1 cellular context compared by ENCODE assay signal in genomic region chr14:56219666-56220413, GRCh38.
TF ChIP-seq lines count a peak whose summit lies in the region.

No MANE protein-coding gene starts in this region.

TF ChIP-seq in K562, 482 proteins besides CTCF, POLR2A, EP300 and RAD21 (continued from another document and continues in another):
- TF ChIP-seq ZNF778 (CRISPR knock-in tag; IDR thresholded peaks at IDR 0.05) (no peak), SMARCA4 (IDR thresholded peaks at IDR 0.05) (peak; percentile 91), ZFP36 (IDR thresholded peaks at IDR 0.05; ENCODE audit: low read depth, low read length, partially characterized antibody) (peak; percentile 16), MEIS2 (IDR thresholded peaks at IDR 0.05; ENCODE audit: partially characterized antibody) (peak; percentile 90), GATA2 (CRISPR knock-in tag; IDR thresholded peaks at IDR 0.05) (peak; percentile 53; the same call in 1 of the 2 replicates), CCNT2 (IDR thresholded peaks at IDR 0.05; ENCODE audit: borderline replicate concordance, extremely low read depth, insufficient read length, low read depth, low read length) (peak; percentile 61), THAP7 (CRISPR knock-in tag; IDR thresholded peaks at IDR 0.05) (no peak), ZNF217 (CRISPR knock-in tag; IDR thresholded peaks at IDR 0.05) (no peak), EP400 (IDR thresholded peaks at IDR 0.05) (peak; percentile 44; the same call in 1 of the 2 replicates), ARID1B (IDR thresholded peaks at IDR 0.05) (peak; percentile 95), NFIC (IDR thresholded peaks at IDR 0.05) (peak; percentile 73), FUS (optimal IDR thresholded peaks at IDR 0.05; ENCODE audit: low read depth, low read length) (no peak), CBFA2T2 (conservative IDR thresholded peaks at IDR 0.05) (peak; percentile 88), PHF21A (IDR thresholded peaks at IDR 0.05; ENCODE audit: borderline replicate concordance, low read depth) (peak; percentile 66; the same call in 1 of the 2 replicates), HNRNPH1 (optimal IDR thresholded peaks at IDR 0.05; ENCODE audit: low read depth, low read length) (no peak), MBD2 (IDR thresholded peaks at IDR 0.05; ENCODE audit: borderline replicate concordance, low read depth) (0 out of 2 replicates have a peak, but pooled peaks have one; percentile 28), NFXL1 (CRISPR knock-in tag; IDR thresholded peaks at IDR 0.05) (no peak), ZNF384 (IDR thresholded peaks at IDR 0.05; ENCODE audit: low read depth, low read length) (no peak; the same call in 1 of the 2 replicates), MIER1 (IDR thresholded peaks at IDR 0.05; ENCODE audit: low read depth) (no peak), ATF1 (CRISPR knock-in tag; IDR thresholded peaks at IDR 0.05) (no peak), ATF1 (tag; IDR thresholded peaks at IDR 0.05) (peak; percentile 77), ZNF766 (CRISPR knock-in tag; conservative IDR thresholded peaks at IDR 0.05) (peak; percentile 66; the same call in 1 of the 2 replicates), TARDBP (IDR thresholded peaks at IDR 0.05) (no peak), MTA1 (IDR thresholded peaks at IDR 0.05; ENCODE audit: borderline replicate concordance) (peak; percentile 70; the same call in 1 of the 2 replicates), SP2 (IDR thresholded peaks at IDR 0.05; ENCODE audit: extremely low read depth, low read depth, low read length, poor library complexity, severe bottlenecking) (no peak), CXXC5 (CRISPR knock-in tag; IDR thresholded peaks at IDR 0.05) (peak; percentile 78), MEF2D (tag; conservative IDR thresholded peaks at IDR 0.05; ENCODE audit: low read depth) (0 out of 2 replicates have a peak, but pooled peaks have one; percentile 38), DNMT1 (IDR thresholded peaks at IDR 0.05) (no peak)
- TF ChIP-seq, protein P1, sequence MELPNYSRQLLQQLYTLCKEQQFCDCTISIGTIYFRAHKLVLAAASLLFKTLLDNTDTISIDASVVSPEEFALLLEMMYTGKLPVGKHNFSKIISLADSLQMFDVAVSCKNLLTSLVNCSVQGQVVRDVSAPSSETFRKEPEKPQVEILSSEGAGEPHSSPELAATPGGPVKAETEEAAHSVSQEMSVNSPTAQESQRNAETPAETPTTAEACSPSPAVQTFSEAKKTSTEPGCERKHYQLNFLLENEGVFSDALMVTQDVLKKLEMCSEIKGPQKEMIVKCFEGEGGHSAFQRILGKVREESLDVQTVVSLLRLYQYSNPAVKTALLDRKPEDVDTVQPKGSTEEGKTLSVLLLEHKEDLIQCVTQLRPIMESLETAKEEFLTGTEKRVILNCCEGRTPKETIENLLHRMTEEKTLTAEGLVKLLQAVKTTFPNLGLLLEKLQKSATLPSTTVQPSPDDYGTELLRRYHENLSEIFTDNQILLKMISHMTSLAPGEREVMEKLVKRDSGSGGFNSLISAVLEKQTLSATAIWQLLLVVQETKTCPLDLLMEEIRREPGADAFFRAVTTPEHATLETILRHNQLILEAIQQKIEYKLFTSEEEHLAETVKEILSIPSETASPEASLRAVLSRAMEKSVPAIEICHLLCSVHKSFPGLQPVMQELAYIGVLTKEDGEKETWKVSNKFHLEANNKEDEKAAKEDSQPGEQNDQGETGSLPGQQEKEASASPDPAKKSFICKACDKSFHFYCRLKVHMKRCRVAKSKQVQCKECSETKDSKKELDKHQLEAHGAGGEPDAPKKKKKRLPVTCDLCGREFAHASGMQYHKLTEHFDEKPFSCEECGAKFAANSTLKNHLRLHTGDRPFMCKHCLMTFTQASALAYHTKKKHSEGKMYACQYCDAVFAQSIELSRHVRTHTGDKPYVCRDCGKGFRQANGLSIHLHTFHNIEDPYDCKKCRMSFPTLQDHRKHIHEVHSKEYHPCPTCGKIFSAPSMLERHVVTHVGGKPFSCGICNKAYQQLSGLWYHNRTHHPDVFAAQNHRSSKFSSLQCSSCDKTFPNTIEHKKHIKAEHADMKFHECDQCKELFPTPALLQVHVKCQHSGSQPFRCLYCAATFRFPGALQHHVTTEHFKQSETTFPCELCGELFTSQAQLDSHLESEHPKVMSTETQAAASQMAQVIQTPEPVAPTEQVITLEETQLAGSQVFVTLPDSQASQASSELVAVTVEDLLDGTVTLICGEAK (IDR thresholded peaks at IDR 0.05): peak; percentile 84
- TF ChIP-seq, protein P1 (CRISPR knock-in tag; IDR thresholded peaks at IDR 0.05): peak; percentile 66; the same call in 1 of the 2 replicates
- TF ChIP-seq, protein P2, sequence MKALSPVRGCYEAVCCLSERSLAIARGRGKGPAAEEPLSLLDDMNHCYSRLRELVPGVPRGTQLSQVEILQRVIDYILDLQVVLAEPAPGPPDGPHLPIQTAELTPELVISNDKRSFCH (CRISPR knock-in tag; IDR thresholded peaks at IDR 0.05): no peak
- TF ChIP-seq, protein P2 (tag; IDR thresholded peaks at IDR 0.05): peak; percentile 33; the same call in 1 of the 2 replicates
- TF ChIP-seq, protein P3, sequence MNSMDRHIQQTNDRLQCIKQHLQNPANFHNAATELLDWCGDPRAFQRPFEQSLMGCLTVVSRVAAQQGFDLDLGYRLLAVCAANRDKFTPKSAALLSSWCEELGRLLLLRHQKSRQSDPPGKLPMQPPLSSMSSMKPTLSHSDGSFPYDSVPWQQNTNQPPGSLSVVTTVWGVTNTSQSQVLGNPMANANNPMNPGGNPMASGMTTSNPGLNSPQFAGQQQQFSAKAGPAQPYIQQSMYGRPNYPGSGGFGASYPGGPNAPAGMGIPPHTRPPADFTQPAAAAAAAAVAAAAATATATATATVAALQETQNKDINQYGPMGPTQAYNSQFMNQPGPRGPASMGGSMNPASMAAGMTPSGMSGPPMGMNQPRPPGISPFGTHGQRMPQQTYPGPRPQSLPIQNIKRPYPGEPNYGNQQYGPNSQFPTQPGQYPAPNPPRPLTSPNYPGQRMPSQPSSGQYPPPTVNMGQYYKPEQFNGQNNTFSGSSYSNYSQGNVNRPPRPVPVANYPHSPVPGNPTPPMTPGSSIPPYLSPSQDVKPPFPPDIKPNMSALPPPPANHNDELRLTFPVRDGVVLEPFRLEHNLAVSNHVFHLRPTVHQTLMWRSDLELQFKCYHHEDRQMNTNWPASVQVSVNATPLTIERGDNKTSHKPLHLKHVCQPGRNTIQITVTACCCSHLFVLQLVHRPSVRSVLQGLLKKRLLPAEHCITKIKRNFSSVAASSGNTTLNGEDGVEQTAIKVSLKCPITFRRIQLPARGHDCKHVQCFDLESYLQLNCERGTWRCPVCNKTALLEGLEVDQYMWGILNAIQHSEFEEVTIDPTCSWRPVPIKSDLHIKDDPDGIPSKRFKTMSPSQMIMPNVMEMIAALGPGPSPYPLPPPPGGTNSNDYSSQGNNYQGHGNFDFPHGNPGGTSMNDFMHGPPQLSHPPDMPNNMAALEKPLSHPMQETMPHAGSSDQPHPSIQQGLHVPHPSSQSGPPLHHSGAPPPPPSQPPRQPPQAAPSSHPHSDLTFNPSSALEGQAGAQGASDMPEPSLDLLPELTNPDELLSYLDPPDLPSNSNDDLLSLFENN (IDR thresholded peaks at IDR 0.05; ENCODE audit: low read depth in 2 of 2, low read length in 2 of 2): peak in 1 of 2 experiments; percentile 60; a peak in 1 of 4 replicates
- TF ChIP-seq, protein P4, sequence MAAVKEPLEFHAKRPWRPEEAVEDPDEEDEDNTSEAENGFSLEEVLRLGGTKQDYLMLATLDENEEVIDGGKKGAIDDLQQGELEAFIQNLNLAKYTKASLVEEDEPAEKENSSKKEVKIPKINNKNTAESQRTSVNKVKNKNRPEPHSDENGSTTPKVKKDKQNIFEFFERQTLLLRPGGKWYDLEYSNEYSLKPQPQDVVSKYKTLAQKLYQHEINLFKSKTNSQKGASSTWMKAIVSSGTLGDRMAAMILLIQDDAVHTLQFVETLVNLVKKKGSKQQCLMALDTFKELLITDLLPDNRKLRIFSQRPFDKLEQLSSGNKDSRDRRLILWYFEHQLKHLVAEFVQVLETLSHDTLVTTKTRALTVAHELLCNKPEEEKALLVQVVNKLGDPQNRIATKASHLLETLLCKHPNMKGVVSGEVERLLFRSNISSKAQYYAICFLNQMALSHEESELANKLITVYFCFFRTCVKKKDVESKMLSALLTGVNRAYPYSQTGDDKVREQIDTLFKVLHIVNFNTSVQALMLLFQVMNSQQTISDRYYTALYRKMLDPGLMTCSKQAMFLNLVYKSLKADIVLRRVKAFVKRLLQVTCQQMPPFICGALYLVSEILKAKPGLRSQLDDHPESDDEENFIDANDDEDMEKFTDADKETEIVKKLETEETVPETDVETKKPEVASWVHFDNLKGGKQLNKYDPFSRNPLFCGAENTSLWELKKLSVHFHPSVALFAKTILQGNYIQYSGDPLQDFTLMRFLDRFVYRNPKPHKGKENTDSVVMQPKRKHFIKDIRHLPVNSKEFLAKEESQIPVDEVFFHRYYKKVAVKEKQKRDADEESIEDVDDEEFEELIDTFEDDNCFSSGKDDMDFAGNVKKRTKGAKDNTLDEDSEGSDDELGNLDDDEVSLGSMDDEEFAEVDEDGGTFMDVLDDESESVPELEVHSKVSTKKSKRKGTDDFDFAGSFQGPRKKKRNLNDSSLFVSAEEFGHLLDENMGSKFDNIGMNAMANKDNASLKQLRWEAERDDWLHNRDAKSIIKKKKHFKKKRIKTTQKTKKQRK (IDR thresholded peaks at IDR 0.05; ENCODE audit: borderline replicate concordance, low read depth, low read length): no peak
- TF ChIP-seq, protein P5, sequence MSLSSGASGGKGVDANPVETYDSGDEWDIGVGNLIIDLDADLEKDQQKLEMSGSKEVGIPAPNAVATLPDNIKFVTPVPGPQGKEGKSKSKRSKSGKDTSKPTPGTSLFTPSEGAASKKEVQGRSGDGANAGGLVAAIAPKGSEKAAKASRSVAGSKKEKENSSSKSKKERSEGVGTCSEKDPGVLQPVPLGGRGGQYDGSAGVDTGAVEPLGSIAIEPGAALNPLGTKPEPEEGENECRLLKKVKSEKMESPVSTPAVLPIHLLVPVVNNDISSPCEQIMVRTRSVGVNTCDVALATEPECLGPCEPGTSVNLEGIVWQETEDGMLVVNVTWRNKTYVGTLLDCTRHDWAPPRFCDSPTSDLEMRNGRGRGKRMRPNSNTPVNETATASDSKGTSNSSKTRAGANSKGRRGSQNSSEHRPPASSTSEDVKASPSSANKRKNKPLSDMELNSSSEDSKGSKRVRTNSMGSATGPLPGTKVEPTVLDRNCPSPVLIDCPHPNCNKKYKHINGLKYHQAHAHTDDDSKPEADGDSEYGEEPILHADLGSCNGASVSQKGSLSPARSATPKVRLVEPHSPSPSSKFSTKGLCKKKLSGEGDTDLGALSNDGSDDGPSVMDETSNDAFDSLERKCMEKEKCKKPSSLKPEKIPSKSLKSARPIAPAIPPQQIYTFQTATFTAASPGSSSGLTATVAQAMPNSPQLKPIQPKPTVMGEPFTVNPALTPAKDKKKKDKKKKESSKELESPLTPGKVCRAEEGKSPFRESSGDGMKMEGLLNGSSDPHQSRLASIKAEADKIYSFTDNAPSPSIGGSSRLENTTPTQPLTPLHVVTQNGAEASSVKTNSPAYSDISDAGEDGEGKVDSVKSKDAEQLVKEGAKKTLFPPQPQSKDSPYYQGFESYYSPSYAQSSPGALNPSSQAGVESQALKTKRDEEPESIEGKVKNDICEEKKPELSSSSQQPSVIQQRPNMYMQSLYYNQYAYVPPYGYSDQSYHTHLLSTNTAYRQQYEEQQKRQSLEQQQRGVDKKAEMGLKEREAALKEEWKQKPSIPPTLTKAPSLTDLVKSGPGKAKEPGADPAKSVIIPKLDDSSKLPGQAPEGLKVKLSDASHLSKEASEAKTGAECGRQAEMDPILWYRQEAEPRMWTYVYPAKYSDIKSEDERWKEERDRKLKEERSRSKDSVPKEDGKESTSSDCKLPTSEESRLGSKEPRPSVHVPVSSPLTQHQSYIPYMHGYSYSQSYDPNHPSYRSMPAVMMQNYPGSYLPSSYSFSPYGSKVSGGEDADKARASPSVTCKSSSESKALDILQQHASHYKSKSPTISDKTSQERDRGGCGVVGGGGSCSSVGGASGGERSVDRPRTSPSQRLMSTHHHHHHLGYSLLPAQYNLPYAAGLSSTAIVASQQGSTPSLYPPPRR (CRISPR knock-in tag; IDR thresholded peaks at IDR 0.05; ENCODE audit: borderline replicate concordance): no peak
